10 cellular contexts compared by ENCODE assay signal in the genomic region with DNA sequence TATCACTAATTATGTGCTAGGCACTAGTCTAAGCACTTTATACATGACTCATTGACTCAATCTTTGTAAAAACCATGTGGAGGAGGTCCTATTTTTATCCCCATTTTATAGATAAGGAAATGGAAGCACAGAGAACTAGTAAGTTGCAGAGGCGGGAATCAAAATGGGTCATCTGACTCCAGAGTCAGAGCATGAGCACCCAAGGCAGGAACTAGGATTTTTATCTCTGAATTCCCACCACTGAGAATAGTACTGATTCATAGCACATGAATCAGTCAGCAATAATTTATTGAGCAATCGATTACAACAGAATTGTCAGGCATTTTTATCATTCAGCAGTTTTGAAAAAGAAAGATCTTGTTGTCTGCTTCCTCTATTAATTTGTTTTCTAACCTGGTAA. TPM values are rescaled to one million over a fixed set of nuclear protein-coding genes. Genes with fewer than 3 reads are reported as not detected.
DNase-seq lines count a peak whose midpoint lies in the region; ATAC-seq and TF ChIP-seq lines count a peak whose summit lies in the region.
"Had no signal": no experiment of that assay in that cellular context is flagged by ENCODE, and none has a peak within 500 bp of the region (broad histone marks: within the 10 kb centered on the region; RNA-seq: fewer than 3 reads in every experiment).

No MANE protein-coding gene starts in this region.

- peaks cover 5% of the 10 kb centered on the region; the same call in 1 of the 2 replicates for H3K4me1 ChIP-seq in Caco-2

- TSS peak; percentile 9 for BruUV-seq in Caco-2 (replicated peaks; lab: Mats Ljungman, UMichigan)

- H3K36me3 ChIP-seq in Caco-2 (ENCODE audit: control insufficient read depth, insufficient read depth, low read length), result peaks cover 9% of the 10 kb centered on the region

- H3K27ac Mint-ChIP-seq in Caco-2 (ENCODE audit: unreplicated experiment), result no peak overlapping the region
- H3K27ac Mint-ChIP-seq: activated CD4-positive, alpha-beta memory T cell treated with anti-CD3 and anti-CD28 coated beads for 36 hours had no signal

- no peaks in the 10 kb centered on the region for H3K9me3 Mint-ChIP-seq in Caco-2 (ENCODE audit: unreplicated experiment)

- ATAC-seq in activated CD4-positive, CD25-positive, alpha-beta regulatory T cell treated with anti-CD3 and anti-CD28 coated beads, Interleukin-2, amount 50 U/mL, for 24 hours, result no peak
- ATAC-seq in HG03280 (IDR thresholded peaks at IDR 0.05; ENCODE audit: unreplicated experiment), result no peak

- H3K4me1 Mint-ChIP-seq in Caco-2 (ENCODE audit: low read depth, unreplicated experiment), result peaks cover 7% of the 10 kb centered on the region

- no peaks in the 10 kb centered on the region for H3K9me3 ChIP-seq in Caco-2

- no peak overlapping the region for H3K4me3 ChIP-seq in Caco-2 (ENCODE audit: low read depth, low read length)
- no peak overlapping the region for H3K4me3 ChIP-seq in fibroblast of the aortic adventitia (ENCODE audit: low read depth, low read length)
- no peak overlapping the region for H3K4me3 ChIP-seq in retinal pigment epithelial cell (ENCODE audit: low read length)

- no peaks in the 10 kb centered on the region for H3K27me3 Mint-ChIP-seq in Caco-2 (ENCODE audit: insufficient read depth, unreplicated experiment)
- H3K27me3 Mint-ChIP-seq: activated CD4-positive, alpha-beta memory T cell treated with anti-CD3 and anti-CD28 coated beads for 36 hours had no signal

- POLR2A ChIA-PET in Caco-2 (lab: Charles Lee), result no interaction called here

- in situ Hi-C loops in SK-MEL-5 (cut with HindIII; ENCODE audit: low pct_unique_long_range_greater_than_20kb, low sequenced_read_pairs), result no loop called here

- CTCF ChIA-PET in Caco-2 (lab: Charles Lee), result no interaction called here

- DNase-seq in Caco-2 (no peak), SK-MEL-5 (ENCODE audit: low read depth, low spot score) (peak; percentile 58), fibroblast of the aortic adventitia (ENCODE audit: low read depth) (peak; percentile 98), retinal pigment epithelial cell (ENCODE audit: low read depth) (peak; percentile 87), DMS 273 (lab: John Stamatoyannopoulos, UW; ENCODE audit: unreplicated experiment) (no peak)
- DNase-seq in stimulated activated naive CD4-positive, alpha-beta T cell treated with Interleukin-2 at 50 U/mL for 16 hours (lab: John Stamatoyannopoulos, UW), result no peak
- DNase-seq: activated CD4-positive, alpha-beta memory T cell treated with anti-CD3 and anti-CD28 coated beads for 36 hours; NCI-H2029 treated with DMSO at 0.1 percent for 48 hours had no signal

- TF ChIP-seq CTCF in Caco-2 (IDR thresholded peaks at IDR 0.05; ENCODE audit: insufficient read depth in 1 of 2, low read depth in 1 of 2, low read length in 1 of 2, severe bottlenecking in 1 of 2, unreplicated experiment in 1 of 2), result no peak
- TF ChIP-seq CTCF in fibroblast of the aortic adventitia (IDR thresholded peaks at IDR 0.05; ENCODE audit: insufficient read depth, low read length), result no peak
- TF ChIP-seq CTCF in retinal pigment epithelial cell (conservative IDR thresholded peaks at IDR 0.05; ENCODE audit: low read depth, low read length), result no peak

- no peak overlapping the region for H3K4me3 Mint-ChIP-seq in Caco-2 (ENCODE audit: unreplicated experiment)
- H3K4me3 Mint-ChIP-seq: activated CD4-positive, alpha-beta memory T cell treated with anti-CD3 and anti-CD28 coated beads for 36 hours had no signal

- intact Hi-C loops in Caco-2 (cut with micrococcal nuclease; ENCODE audit: unreplicated experiment), result no loop called here

- peaks cover 68% of the 10 kb centered on the region for H3K36me3 Mint-ChIP-seq in Caco-2 (ENCODE audit: insufficient read depth, unreplicated experiment)

- H3K27me3 ChIP-seq in Caco-2 (replicated peaks; ENCODE audit: control insufficient read depth, insufficient read depth, low read length), result no peaks in the 10 kb centered on the region

RNA-seq across cellular contexts. Expression of gene SCARB2, which starts 19.3 kb away (rescaled TPM):
- total RNA-seq in Caco-2 (2022), result 148 and 150 TPM in 2 replicates
- 225 and 226 TPM in 2 replicates for total RNA-seq in SK-MEL-5 (2014; rRNA removed; shearing (Covaris generic))
- 119 and 159 TPM in 2 replicates for polyA plus RNA-seq in SK-MEL-5 (2015; cell fraction: cytosol; rRNA removed)
- 36.6 and 57.0 TPM in 2 replicates for polyA plus RNA-seq in SK-MEL-5 (2015; cell fraction: nucleus; rRNA removed)
- 114 and 184 TPM in 2 replicates for total RNA-seq in fibroblast of the aortic adventitia (ENCODE audit: low replicate concordance)

RNA-seq across cellular contexts. Expression of gene NUP54, which starts 46.1 kb away (rescaled TPM):
- total RNA-seq in Caco-2 (2022) (64.9 and 68.8 TPM in 2 replicates), fibroblast of the aortic adventitia (ENCODE audit: low replicate concordance) (28.2 and 64.4 TPM in 2 replicates)
- total RNA-seq in SK-MEL-5 (2014; rRNA removed; shearing (Covaris generic)), result 32.0 and 36.2 TPM in 2 replicates
- polyA plus RNA-seq in SK-MEL-5 (2015; cell fraction: cytosol; rRNA removed), result 18.9 and 27.7 TPM in 2 replicates
- polyA plus RNA-seq in SK-MEL-5 (2015; cell fraction: nucleus; rRNA removed), result 39.4 and 74.8 TPM in 2 replicates

RNA-seq across cellular contexts. Expression of gene FAM47E, which starts 57.2 kb away (rescaled TPM):
- total RNA-seq in Caco-2 (2022) (6.3 and 6.6 TPM in 2 replicates), fibroblast of the aortic adventitia (ENCODE audit: low replicate concordance) (0.18 TPM in 1 of 2 replicates, not detected in the other)
- 0.16 and 1.4 TPM in 2 replicates for total RNA-seq in SK-MEL-5 (2014; rRNA removed; shearing (Covaris generic))
- 0.23 and 0.49 TPM in 2 replicates for polyA plus RNA-seq in SK-MEL-5 (2015; cell fraction: cytosol; rRNA removed)
- 1.1 and 7.4 TPM in 2 replicates for polyA plus RNA-seq in SK-MEL-5 (2015; cell fraction: nucleus; rRNA removed)
- total RNA-seq: activated CD4-positive, alpha-beta memory T cell treated with anti-CD3 and anti-CD28 coated beads for 36 hours had no signal

Comparison
In these comparisons a context has a peak if more than half of its experiments do, and no peak if none do; other contexts are left out.
1. DNase-seq: peak in SK-MEL-5 (single experiment), fibroblast of the aortic adventitia (single experiment) and retinal pigment epithelial cell (single experiment); none in Caco-2 (0 of 2), DMS 273 (single experiment) and stimulated activated naive CD4-positive, alpha-beta T cell treated with Interleukin-2 at 50 U/mL for 16 hours (single experiment).